8 cellular contexts compared by ENCODE assay signal in genomic region chr7:87876759-87877234, GRCh38. TPM values are rescaled to one million over a fixed set of nuclear protein-coding genes. Genes with fewer than 3 reads are reported as not detected.
DNase-seq lines count a peak whose midpoint lies in the region; ATAC-seq and TF ChIP-seq lines count a peak whose summit lies in the region.

No MANE protein-coding gene starts in this region.

- peak overlapping the region; percentile 96 for H3K4me2 ChIP-seq in Loucy (ENCODE audit: low read depth, low read length, poor library complexity, severe bottlenecking)

- H3K9me3 ChIP-seq in Loucy (ENCODE audit: insufficient read depth, low read depth, low read length) (peaks cover 7% of the 10 kb centered on the region), T-helper 17 cell (ENCODE audit: control insufficient read depth, low read length, poor library complexity, severe bottlenecking) (no peaks in the 10 kb centered on the region)

- peaks cover 4% of the 10 kb centered on the region for H3F3A ChIP-seq in Loucy (ENCODE audit: low read depth)

- peak overlapping the region; percentile 97 for H3K27ac Mint-ChIP-seq in T-helper 17 cell

- H3K79me2 ChIP-seq in Loucy (ENCODE audit: insufficient read depth, low read length), result peaks cover 94% of the 10 kb centered on the region

- peak overlapping the region; percentile 54 for H2AFZ ChIP-seq in Loucy (ENCODE audit: low read length)

- DNase-seq in NK-92 treated with Interleukin-12 subunit alpha and Interleukin-12 subunit beta, amount 100 ng/mL, for 24 hours (lab: John Stamatoyannopoulos, UW), result peak; percentile 51
- DNase-seq in NK-92 (lab: John Stamatoyannopoulos, UW; ENCODE audit: unreplicated experiment) (no peak), T-helper 17 cell (peak; percentile 18 to 26 (median 19)), astrocyte of the hippocampus (ENCODE audit: low read depth, low spot score) (peak; percentile 83), hippocampal formation (lab: John Stamatoyannopoulos, UW) (peak; percentile 8 to 51)

- TF ChIP-seq CTCF in Loucy (conservative IDR thresholded peaks at IDR 0.05; ENCODE audit: low read length), result no peak

- H3K4me1 Mint-ChIP-seq in T-helper 17 cell, result peaks cover 36% of the 10 kb centered on the region

- ATAC-seq in T-helper 17 cell, result peak; percentile 22
- ATAC-seq in HG02798 (IDR thresholded peaks at IDR 0.05; ENCODE audit: poor library complexity, unreplicated experiment), result no peak

- peaks cover 64% of the 10 kb centered on the region for H3K4me1 ChIP-seq in Loucy (ENCODE audit: insufficient read depth, low read length, poor library complexity, severe bottlenecking)
- peaks cover 8% of the 10 kb centered on the region for H3K4me1 ChIP-seq in rectal smooth muscle tissue (ENCODE audit: control insufficient read depth, insufficient read depth, low read length)

- peaks cover 51% of the 10 kb centered on the region for H4K20me1 ChIP-seq in Loucy (ENCODE audit: insufficient read depth, low read length, poor library complexity, severe bottlenecking)

- H3K27ac ChIP-seq in rectal smooth muscle tissue (ENCODE audit: low read depth, low read length), result peak overlapping the region; percentile 85

- H3K9me2 ChIP-seq in Loucy (replicated peaks; ENCODE audit: low read depth, low read length), result no peaks in the 10 kb centered on the region

- peaks cover 6% of the 10 kb centered on the region for H3K36me3 Mint-ChIP-seq in T-helper 17 cell (ENCODE audit: low read depth)

- peak overlapping the region; percentile 96 for H3K4me3 Mint-ChIP-seq in T-helper 17 cell

- H3K36me3 ChIP-seq in Loucy (ENCODE audit: insufficient read depth, low read length) (peaks cover 7% of the 10 kb centered on the region; the same call in 1 of the 2 replicates), rectal smooth muscle tissue (ENCODE audit: control insufficient read depth, insufficient read depth, low read length) (no peaks in the 10 kb centered on the region)

- H3K4me3 ChIP-seq in Loucy (ENCODE audit: low read length, poor library complexity, severe bottlenecking) (peak overlapping the region; percentile 99), rectal smooth muscle tissue (ENCODE audit: low read length) (peak overlapping the region; percentile 95)

- H3K9ac ChIP-seq in Loucy (ENCODE audit: low read depth, low read length, poor library complexity, severe bottlenecking), result peak overlapping the region; percentile 98
- H3K9ac ChIP-seq in rectal smooth muscle tissue (ENCODE audit: low read length), result peak overlapping the region; percentile 90

- H3K27me3 ChIP-seq in Loucy (ENCODE audit: insufficient read depth, low read length, poor library complexity, severe bottlenecking), result no peaks in the 10 kb centered on the region
- H3K27me3 ChIP-seq in rectal smooth muscle tissue (ENCODE audit: control insufficient read depth, insufficient read depth, low read length), result no peaks in the 10 kb centered on the region

- H3K27me3 Mint-ChIP-seq in T-helper 17 cell, result no peaks in the 10 kb centered on the region

RNA-seq across cellular contexts. Expression of gene DBF4, which starts 0.5 kb away (rescaled TPM):
- 10 to 100 TPM; 40.8 to 56.7 TPM for total RNA-seq in T-helper 17 cell

RNA-seq across cellular contexts. Expression of gene SLC25A40, which starts 0.6 kb away (rescaled TPM):
- 10 to 100 TPM; 13.8 to 20.2 TPM for total RNA-seq in T-helper 17 cell

RNA-seq across cellular contexts. Expression of gene ADAM22, which starts 57.3 kb away (rescaled TPM):
- 1 to 10 TPM; 2.0 to 3.0 TPM for total RNA-seq in T-helper 17 cell
